Comparison of ENCODE assay signal across 22 cellular contexts in genomic region chr4:10225096-10225495, GRCh38.
A peak's percentile ranks its signal among the peaks of the same experiment; 100 is the strongest.
DNase-seq lines count a peak whose midpoint lies in the region; ATAC-seq, FAIRE-seq and TF ChIP-seq lines count a peak whose summit lies in the region.
"Had no signal": no experiment of that assay in that cellular context is flagged by ENCODE, and none has a peak within 500 bp of the region (broad histone marks: within the 10 kb centered on the region; RNA-seq: fewer than 3 reads in every experiment).

No MANE protein-coding gene starts in this region.

- H3K27me3 Mint-ChIP-seq in activated CD8-positive, alpha-beta memory T cell treated with anti-CD3 and anti-CD28 coated beads, Interleukin-2, amount 10 ng/mL, durations not matched to agents 7 days and 5 days: no peaks in the 10 kb centered on the region
- H3K27me3 Mint-ChIP-seq: CD8-positive, alpha-beta memory T cell had no signal

- no peak for FAIRE-seq in GM12891 (lab: Jason Lieb, UNC)
- FAIRE-seq: A549, D721Med, G401.6 had no signal

- no peak for TF ChIP-seq EP300 in upper lobe of left lung (IDR thresholded peaks at IDR 0.05)

- DNase-seq in Ammon's horn (ENCODE audit: low spot score) (peak; percentile 28), GM12891 (ENCODE audit: insufficient read length, low spot score) (no peak), upper lobe of left lung (no peak), SIG-M5 treated with dmso at 0.1 percent for 504 hours (lab: John Stamatoyannopoulos, UW; ENCODE audit: unreplicated experiment) (no peak), cerebellum (ENCODE audit: low spot score) (no peak)
- DNase-seq in activated CD8-positive, alpha-beta memory T cell treated with anti-CD3 and anti-CD28 coated beads, Interleukin-2, amount 10 ng/mL, durations not matched to agents 7 days and 5 days: no peak
- DNase-seq: AML-193, Caco-2, GOT3, H7, HFFc6 had no signal

- TF ChIP-seq POLR2A in GM12891 (IDR thresholded peaks at IDR 0.05; ENCODE audit: low read depth, low read length) (no peak), upper lobe of left lung (IDR thresholded peaks at IDR 0.05) (no peak)

- H3K27ac ChIP-seq in upper lobe of left lung: no peak overlapping the region
- H3K27ac ChIP-seq: 22Rv1, A549, BLaER1, KMS-11 had no signal

- TF ChIP-seq CTCF in upper lobe of left lung (IDR thresholded peaks at IDR 0.05): no peak

- no peak overlapping the region for H3K4me3 Mint-ChIP-seq in activated CD8-positive, alpha-beta memory T cell treated with anti-CD3 and anti-CD28 coated beads, Interleukin-2, amount 10 ng/mL, durations not matched to agents 7 days and 5 days
- H3K4me3 Mint-ChIP-seq: CD14-positive monocyte; CD8-positive, alpha-beta memory T cell; HFFc6 had no signal

- no peaks in the 10 kb centered on the region for H3K4me1 Mint-ChIP-seq in activated CD8-positive, alpha-beta memory T cell treated with anti-CD3 and anti-CD28 coated beads, Interleukin-2, amount 10 ng/mL, durations not matched to agents 7 days and 5 days
- H3K4me1 Mint-ChIP-seq: CD8-positive, alpha-beta memory T cell had no signal

- no peaks in the 10 kb centered on the region for H3K36me3 ChIP-seq in upper lobe of left lung
- H3K36me3 ChIP-seq: BLaER1 had no signal

- H3K4me3 ChIP-seq in upper lobe of left lung: no peak overlapping the region
- H3K4me3 ChIP-seq: A549, BLaER1 had no signal

- no peak overlapping the region for H3K27ac Mint-ChIP-seq in activated CD8-positive, alpha-beta memory T cell treated with anti-CD3 and anti-CD28 coated beads, Interleukin-2, amount 10 ng/mL, durations not matched to agents 7 days and 5 days
- H3K27ac Mint-ChIP-seq: CD8-positive, alpha-beta memory T cell; HFFc6 had no signal

- H3K36me3 Mint-ChIP-seq in activated CD8-positive, alpha-beta memory T cell treated with anti-CD3 and anti-CD28 coated beads, Interleukin-2, amount 10 ng/mL, durations not matched to agents 7 days and 5 days: no peaks in the 10 kb centered on the region
- H3K36me3 Mint-ChIP-seq: CD14-positive monocyte; CD8-positive, alpha-beta memory T cell had no signal

- no peaks in the 10 kb centered on the region for H3K27me3 ChIP-seq in upper lobe of left lung
- H3K27me3 ChIP-seq: BLaER1 had no signal

- CTCF ChIA-PET in activated CD8-positive, alpha-beta memory T cell treated with anti-CD3 and anti-CD28 coated beads, Interleukin-2, amount 10 ng/mL, durations not matched to agents 7 days and 5 days (lab: Charles Lee): no interaction called here

- ATAC-seq in GM21576 (IDR thresholded peaks at IDR 0.05; ENCODE audit: unreplicated experiment) (peak; percentile 83), HG02885 (IDR thresholded peaks at IDR 0.05; ENCODE audit: poor library complexity, unreplicated experiment) (peak; percentile 81), upper lobe of left lung (ENCODE audit: low FRiP score in 2 of 2) (no peak)
- no peak for ATAC-seq in activated CD8-positive, alpha-beta memory T cell treated with anti-CD3 and anti-CD28 coated beads, Interleukin-2, amount 10 ng/mL, durations not matched to agents 7 days and 5 days
- ATAC-seq: A549, HCT116 had no signal

- H3K9me3 Mint-ChIP-seq in activated CD8-positive, alpha-beta memory T cell treated with anti-CD3 and anti-CD28 coated beads, Interleukin-2, amount 10 ng/mL, durations not matched to agents 7 days and 5 days (ENCODE audit: low read depth): no peaks in the 10 kb centered on the region
- H3K9me3 Mint-ChIP-seq: CD8-positive, alpha-beta memory T cell; HFFc6 had no signal

- no peaks in the 10 kb centered on the region for H3K9me3 ChIP-seq in upper lobe of left lung
- H3K9me3 ChIP-seq: A549, BLaER1, Caco-2 had no signal

- H3K4me1 ChIP-seq in upper lobe of left lung: no peaks in the 10 kb centered on the region
- H3K4me1 ChIP-seq: A549, BLaER1, Caco-2 had no signal

TF ChIP-seq in GM12891, 5 proteins besides CTCF, POLR2A, EP300 and RAD21:
- no peak for TF ChIP-seq PAX5 (IDR thresholded peaks at IDR 0.05; ENCODE audit: insufficient read depth, low read length, severe bottlenecking)
- peak; percentile 35; the same call in 1 of the 2 replicates for TF ChIP-seq SPI1 (IDR thresholded peaks at IDR 0.05; ENCODE audit: low read depth, low read length)
- no peak for TF ChIP-seq POU2F2 (IDR thresholded peaks at IDR 0.05; ENCODE audit: low read depth, low read length)
- no peak for TF ChIP-seq TAF1 (IDR thresholded peaks at IDR 0.05; ENCODE audit: low read depth, low read length)
- TF ChIP-seq POLR2AphosphoS5 (IDR thresholded peaks at IDR 0.05; ENCODE audit: low read depth, low read length): no peak

Comparison
In these comparisons a context has a peak if more than half of its experiments do, and no peak if none do; other contexts are left out.
1. ATAC-seq: peak in GM21576 (single experiment) and HG02885 (single experiment); none in upper lobe of left lung (0 of 2) and activated CD8-positive, alpha-beta memory T cell treated with anti-CD3 and anti-CD28 coated beads, Interleukin-2, amount 10 ng/mL, durations not matched to agents 7 days and 5 days (single experiment).